Comparison of ENCODE assay signal across 26 cellular contexts in genomic region chr21:45965084-45965826, GRCh38.
"Had no signal": no experiment of that assay in that cellular context is flagged by ENCODE, and none has a peak within 500 bp of the region (broad histone marks: within the 10 kb centered on the region; RNA-seq: fewer than 3 reads in every experiment).

No MANE protein-coding gene starts in this region.

- H3K4me1 Mint-ChIP-seq: activated CD8-positive, alpha-beta memory T cell treated with anti-CD3 and anti-CD28 coated beads, Interleukin-2, amount 10 ng/mL, durations not matched to agents 7 days and 5 days; activated naive CD8-positive, alpha-beta T cell treated with anti-CD3 and anti-CD28 coated beads, Interleukin-2, amount 50 U/mL, for 24 hours had no signal

- H3K4me3 ChIP-seq: ascending aorta, body of pancreas, MG63, PC-9 had no signal

- DNase-seq: activated CD4-positive, alpha-beta T cell treated with anti-CD3 and anti-CD28 coated beads for 48 hours; activated CD4-positive, alpha-beta T cell treated with anti-CD3 and anti-CD28 coated beads, Interleukin-2, amount 50 U/mL, for 4 hours; activated CD4-positive, CD25-positive, alpha-beta regulatory T cell treated with anti-CD3 and anti-CD28 coated beads, Interleukin-2, amount 50 U/mL, for 72 hours; activated CD8-positive, alpha-beta memory T cell treated with anti-CD3 and anti-CD28 coated beads, Interleukin-2, amount 10 ng/mL, durations not matched to agents 7 days and 5 days; activated effector memory CD4-positive, alpha-beta T cell treated with Interleukin-2 at 50 U/mL for 16 hours; activated naive CD4-positive, alpha-beta T cell treated with Interleukin-2 at 50 U/mL for 16 hours; activated naive CD8-positive, alpha-beta T cell treated with anti-CD3 and anti-CD28 coated beads, Interleukin-2, amount 50 U/mL, for 24 hours; activated T-cell treated with anti-CD3 and anti-CD28 coated beads, Interleukin-2, amount 50 U/mL, for 24 hours; amniotic stem cell; body of pancreas; MG63; NCI-H1092 treated with DMSO at 0.1 percent for 48 hours; NCI-H1417 treated with DMSO at 0.1 percent for 48 hours; NCI-H1694; NCI-H2029; NCI-H2107; NCI-H2171 treated with DMSO at 0.1 percent for 48 hours; NCI-H226; NCI-H69; PC-9; SHP77 treated with DMSO at 0.1 percent for 48 hours had no signal

- H3K27ac ChIP-seq: ascending aorta, body of pancreas, PC-9 had no signal

- H3K27ac Mint-ChIP-seq: activated CD8-positive, alpha-beta memory T cell treated with anti-CD3 and anti-CD28 coated beads, Interleukin-2, amount 10 ng/mL, durations not matched to agents 7 days and 5 days; activated naive CD4-positive, alpha-beta T cell treated with anti-CD3 and anti-CD28 coated beads, Interleukin-2, amount 50 U/mL, for 72 hours; activated naive CD8-positive, alpha-beta T cell treated with anti-CD3 and anti-CD28 coated beads, Interleukin-2, amount 50 U/mL, for 24 hours; activated T-cell treated with anti-CD3 and anti-CD28 coated beads, Interleukin-2, amount 50 U/mL, for 24 hours; activated T-helper 1 cell treated with anti-CD3 and anti-CD28 coated beads, Interleukin-12 subunit alpha, Interleukin-12 subunit beta, Interleukin-2, Interleukin-4 antibody, amounts not matched to agents 30 ng/mL and 10 ng/mL and 1 ng/mL, durations not matched to agents 14 hours and 24 hours and 36 hours; T-helper 1 cell treated with Interleukin-12 subunit alpha and Interleukin-12 subunit beta and Interleukin-4 antibody, amounts not matched to agents 30 μg/mL and 1 μg/mL, for 36 hours; WTC11 had no signal

- ATAC-seq: activated CD8-positive, alpha-beta memory T cell treated with anti-CD3 and anti-CD28 coated beads, Interleukin-2, amount 10 ng/mL, durations not matched to agents 7 days and 5 days; activated naive CD4-positive, alpha-beta T cell treated with anti-CD3 and anti-CD28 coated beads, Interleukin-2, amount 50 U/mL, for 72 hours; activated naive CD8-positive, alpha-beta T cell treated with anti-CD3 and anti-CD28 coated beads, Interleukin-2, amount 50 U/mL, for 24 hours; body of pancreas; WTC11 had no signal

- H3K27me3 ChIP-seq: ascending aorta, body of pancreas, MG63 had no signal

- H3K36me3 ChIP-seq: ascending aorta, MG63 had no signal

- H3K4me3 Mint-ChIP-seq: activated CD8-positive, alpha-beta memory T cell treated with anti-CD3 and anti-CD28 coated beads, Interleukin-2, amount 10 ng/mL, durations not matched to agents 7 days and 5 days; activated naive CD8-positive, alpha-beta T cell treated with anti-CD3 and anti-CD28 coated beads, Interleukin-2, amount 50 U/mL, for 24 hours; activated T-cell treated with anti-CD3 and anti-CD28 coated beads, Interleukin-2, amount 50 U/mL, for 24 hours; activated T-helper 1 cell treated with anti-CD3 and anti-CD28 coated beads, Interleukin-12 subunit alpha, Interleukin-12 subunit beta, Interleukin-2, Interleukin-4 antibody, amounts not matched to agents 30 ng/mL and 10 ng/mL and 1 ng/mL, durations not matched to agents 14 hours and 24 hours and 36 hours; T-helper 1 cell treated with Interleukin-12 subunit alpha and Interleukin-12 subunit beta and Interleukin-4 antibody, amounts not matched to agents 30 μg/mL and 1 μg/mL, for 36 hours; WTC11 had no signal
